Comparison of ENCODE assay signal across 14 cellular contexts in the genomic region with DNA sequence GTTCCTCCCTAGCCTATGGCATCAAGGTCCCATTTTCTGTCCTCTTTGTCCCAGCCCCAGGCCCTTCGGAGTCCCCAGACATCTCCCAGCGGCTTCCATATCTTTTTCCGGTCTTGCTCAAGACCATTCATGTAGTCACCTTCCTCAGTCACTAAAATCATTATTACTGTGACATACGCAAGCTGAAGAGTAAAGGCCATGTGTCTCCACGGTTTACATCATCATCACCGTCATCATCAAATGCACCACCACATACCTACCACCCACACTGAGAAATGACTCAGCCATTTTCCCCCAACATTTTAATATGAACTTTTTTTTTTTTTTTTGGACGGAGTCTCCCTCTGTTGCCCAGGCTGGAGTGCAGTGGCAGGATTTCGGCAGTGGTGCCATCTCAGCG. TPM values are rescaled to one million over a fixed set of nuclear protein-coding genes. Genes with fewer than 3 reads are reported as not detected.
DNase-seq lines count a peak whose midpoint lies in the region; ATAC-seq and TF ChIP-seq lines count a peak whose summit lies in the region.
"Had no signal": no experiment of that assay in that cellular context is flagged by ENCODE, and none has a peak within 500 bp of the region (broad histone marks: within the 10 kb centered on the region; RNA-seq: fewer than 3 reads in every experiment).

No MANE protein-coding gene starts in this region.

- no peak for TF ChIP-seq CTCF in MCF 10A (IDR thresholded peaks at IDR 0.05; ENCODE audit: unreplicated experiment)
- TF ChIP-seq CTCF in breast epithelium (IDR thresholded peaks at IDR 0.05) = no peak
- TF ChIP-seq CTCF in cardiac fibroblast (IDR thresholded peaks at IDR 0.05; ENCODE audit: low read depth, low read length) = no peak

- no peaks in the 10 kb centered on the region for H3K9me3 ChIP-seq in breast epithelium
- H3K9me3 ChIP-seq: BE2C had no signal

- H2BK120ac ChIP-seq in mesendoderm (ENCODE audit: low read depth, low read length) = no peak overlapping the region

- no peak overlapping the region for H3K18ac ChIP-seq in mesendoderm (ENCODE audit: low read length)

- H4K5ac ChIP-seq in mesendoderm (ENCODE audit: low read length) = no peak overlapping the region

- H3K4ac ChIP-seq in mesendoderm (ENCODE audit: low read depth, low read length) = no peak overlapping the region

- no peaks in the 10 kb centered on the region for H3K27me3 Mint-ChIP-seq in MCF 10A (ENCODE audit: insufficient read depth, unreplicated experiment)
- peaks cover 18% of the 10 kb centered on the region for H3K27me3 Mint-ChIP-seq in stimulated activated naive CD8-positive, alpha-beta T cell treated with anti-CD3 and anti-CD28 coated beads, Interleukin-15, Interleukin-2, amounts not matched to agents 100 ng/mL and 50 ng/mL, for 24 hours

- CTCF ChIA-PET in MCF 10A (lab: Yijun Ruan, JAX) = interaction anchor here (1.5 kb wide), 1 partner anchor 13 kb away, joined by 8 read pairs; no protein-coding TSS in a partner anchor

- H3K4me2 ChIP-seq in mesendoderm (ENCODE audit: low read length) = no peak overlapping the region

- no peaks in the 10 kb centered on the region for H3K79me1 ChIP-seq in mesendoderm (ENCODE audit: low read length)

- no peak overlapping the region for H3K9ac ChIP-seq in mesendoderm (ENCODE audit: low read length)

- H2BK5ac ChIP-seq in mesendoderm (ENCODE audit: low read length) = no peak overlapping the region

- H3K23ac ChIP-seq in mesendoderm (ENCODE audit: low read length) = no peak overlapping the region

- H3K4me1 ChIP-seq in breast epithelium = no peaks in the 10 kb centered on the region
- H3K4me1 ChIP-seq in mesendoderm (ENCODE audit: control insufficient read depth, low read depth, low read length) = no peaks in the 10 kb centered on the region
- H3K4me1 ChIP-seq: BE2C had no signal

- H3K27me3 ChIP-seq in breast epithelium (no peaks in the 10 kb centered on the region), mesendoderm (ENCODE audit: insufficient read depth, low read length, poor library complexity) (no peaks in the 10 kb centered on the region)
- H3K27me3 ChIP-seq: BE2C had no signal

- ATAC-seq in GM18498 (IDR thresholded peaks at IDR 0.05; ENCODE audit: unreplicated experiment) (no peak), HG02798 (IDR thresholded peaks at IDR 0.05; ENCODE audit: poor library complexity, unreplicated experiment) (no peak)
- ATAC-seq: right cardiac atrium had no signal

- TF ChIP-seq POLR2A in breast epithelium (IDR thresholded peaks at IDR 0.05) = no peak

- POLR2A ChIA-PET in MCF 10A (lab: Yijun Ruan, JAX) = no interaction called here

- intact Hi-C loops in MCF 10A (cut with micrococcal nuclease) (no loop called here), breast epithelium (cut with DNase I; ENCODE audit: low total_unique reads) (no loop called here)

- H3K27ac Mint-ChIP-seq in MCF 10A (ENCODE audit: low read depth, unreplicated experiment) = no peak overlapping the region
- peak overlapping the region; percentile 68 for H3K27ac Mint-ChIP-seq in stimulated activated naive CD8-positive, alpha-beta T cell treated with anti-CD3 and anti-CD28 coated beads, Interleukin-15, Interleukin-2, amounts not matched to agents 100 ng/mL and 50 ng/mL, for 24 hours

- no peaks in the 10 kb centered on the region for H3K79me2 ChIP-seq in mesendoderm (ENCODE audit: control insufficient read depth, insufficient read depth, low read length)

- H3K4me3 Mint-ChIP-seq in MCF 10A (ENCODE audit: unreplicated experiment) = no peak overlapping the region
- no peak overlapping the region for H3K4me3 Mint-ChIP-seq in stimulated activated naive CD8-positive, alpha-beta T cell treated with anti-CD3 and anti-CD28 coated beads, Interleukin-15, Interleukin-2, amounts not matched to agents 100 ng/mL and 50 ng/mL, for 24 hours
- H3K4me3 Mint-ChIP-seq: naive B cell had no signal

- no TSS peak for BruUV-seq in MCF 10A (replicated peaks; lab: Mats Ljungman, UMichigan)

- peak; percentile 67 for DNase-seq in MCF 10A (ENCODE audit: unreplicated experiment)
- DNase-seq in breast epithelium (ENCODE audit: low spot score in 2 of 2) = no peak
- peak; percentile 74 for DNase-seq in RKO (ENCODE audit: low spot score)
- peak; percentile 63 to 80 for DNase-seq in cardiac fibroblast (ENCODE audit: low read depth in 2 of 2)
- no peak for DNase-seq in mesendoderm
- DNase-seq: BE2C, MM.1S, naive B cell, NCI-H446, right cardiac atrium had no signal

- no peak overlapping the region for H2BK15ac ChIP-seq in mesendoderm (replicated peaks; ENCODE audit: low read depth)

- H3K9me3 Mint-ChIP-seq in MCF 10A (ENCODE audit: unreplicated experiment) = no peaks in the 10 kb centered on the region
- peaks cover 3% of the 10 kb centered on the region for H3K9me3 Mint-ChIP-seq in stimulated activated naive CD8-positive, alpha-beta T cell treated with anti-CD3 and anti-CD28 coated beads, Interleukin-15, Interleukin-2, amounts not matched to agents 100 ng/mL and 50 ng/mL, for 24 hours

- H3K56ac ChIP-seq in mesendoderm (ENCODE audit: low read length) = no peak overlapping the region

- H3K4me3 ChIP-seq in breast epithelium (no peak overlapping the region), cardiac fibroblast (replicated peaks in 1 of 2; ENCODE audit: low read depth in 2 of 2, low read length in 2 of 2) (no peak overlapping the region), mesendoderm (ENCODE audit: low read length) (no peak overlapping the region)

- H4K8ac ChIP-seq in mesendoderm (ENCODE audit: low read depth, low read length) = no peak overlapping the region

- no peak overlapping the region for H2AK5ac ChIP-seq in mesendoderm (ENCODE audit: low read length)

- H3K36me3 ChIP-seq in breast epithelium (no peaks in the 10 kb centered on the region), mesendoderm (ENCODE audit: control insufficient read depth, insufficient read depth, low read length) (no peaks in the 10 kb centered on the region)
- H3K36me3 ChIP-seq: BE2C had no signal

- no peaks in the 10 kb centered on the region for H3K36me3 Mint-ChIP-seq in MCF 10A (ENCODE audit: insufficient read depth, unreplicated experiment)
- H3K36me3 Mint-ChIP-seq in stimulated activated naive CD8-positive, alpha-beta T cell treated with anti-CD3 and anti-CD28 coated beads, Interleukin-15, Interleukin-2, amounts not matched to agents 100 ng/mL and 50 ng/mL, for 24 hours (ENCODE audit: low read depth) = no peaks in the 10 kb centered on the region

- H3K4me1 Mint-ChIP-seq in MCF 10A (ENCODE audit: insufficient read depth, unreplicated experiment) = no peaks in the 10 kb centered on the region
- peaks cover 19% of the 10 kb centered on the region for H3K4me1 Mint-ChIP-seq in stimulated activated naive CD8-positive, alpha-beta T cell treated with anti-CD3 and anti-CD28 coated beads, Interleukin-15, Interleukin-2, amounts not matched to agents 100 ng/mL and 50 ng/mL, for 24 hours (ENCODE audit: low read depth)
- H3K4me1 Mint-ChIP-seq: naive B cell had no signal

- WGBS in mesendoderm (ENCODE audit: extremely low coverage, insufficient coverage, low lambda C conversion rate) = no CpG with 5 or more reads among the region's 9 CpGs

- H3K27ac ChIP-seq in breast epithelium (no peak overlapping the region), mesendoderm (ENCODE audit: low read depth, low read length) (no peak overlapping the region)

RNA-seq across cellular contexts. Expression of gene FHAD1, which starts 43.4 kb away (rescaled TPM):
- not detected in 2 replicates for total RNA-seq in MCF 10A (2022)
- total RNA-seq in breast epithelium = 1 to 10 TPM in 2 of 3 donors, not detected in 1; 1.0 to 2.3 TPM
- polyA plus RNA-seq in mesendoderm (2013, experiment 1 of 2) = 0.48 TPM
- polyA plus RNA-seq in mesendoderm (2013, experiment 2 of 2) = 0.32 TPM
- total RNA-seq: glomerular endothelial cell had no signal

Comparison
In these comparisons a context has a peak if more than half of its experiments do, and no peak if none do; other contexts are left out.
1. DNase-seq: peak in MCF 10A (single experiment), RKO (single experiment) and cardiac fibroblast (2 of 2); none in breast epithelium (0 of 2) and mesendoderm (single experiment).